In genomic region chr11:73875380-73875779, GRCh38 we compare ENCODE assay signal across 8 cellular contexts. TPM values are rescaled to one million over a fixed set of nuclear protein-coding genes. Genes with fewer than 3 reads are reported as not detected.
DNase-seq lines count a peak whose midpoint lies in the region; ATAC-seq and TF ChIP-seq lines count a peak whose summit lies in the region.

No MANE protein-coding gene starts in this region.

- H3K36me3 Mint-ChIP-seq in activated T-cell treated with anti-CD3 and anti-CD28 coated beads, Interleukin-2, amount 50 U/mL, for 4 hours (ENCODE audit: insufficient read depth) = peaks cover 24% of the 10 kb centered on the region
- H3K36me3 Mint-ChIP-seq in activated B cell treated with CpG ODN at 0.5 μM for 24 hours (ENCODE audit: low read depth) = peaks cover 57% of the 10 kb centered on the region
- peaks cover 25% of the 10 kb centered on the region for H3K36me3 Mint-ChIP-seq in stimulated activated memory B cell treated with anti-CD40 and anti-IgM and Interleukin-4, amounts not matched to agents 10 μg/mL and 1 μg/mL and 100 μg/mL, for 72 hours

- DNase-seq in activated T-cell treated with anti-CD3 and anti-CD28 coated beads, Interleukin-2, amount 50 U/mL, for 4 hours = no peak
- DNase-seq in activated T-cell treated with anti-CD3 and anti-CD28 coated beads, Interleukin-2, amount 50 U/mL, for 1 hour = no peak
- DNase-seq in activated B cell treated with CpG ODN at 0.5 μM for 24 hours (no peak), hepatocyte (ENCODE audit: low spot score) (no peak), G401 (ENCODE audit: low spot score) (no peak), KBM-7 (no peak)
- DNase-seq in activated CD4-positive, CD25-positive, alpha-beta regulatory T cell (lab: John Stamatoyannopoulos, UW) = no peak

- no peaks in the 10 kb centered on the region for H3K27me3 Mint-ChIP-seq in activated T-cell treated with anti-CD3 and anti-CD28 coated beads, Interleukin-2, amount 50 U/mL, for 4 hours (ENCODE audit: low read depth)
- H3K27me3 Mint-ChIP-seq in activated B cell treated with CpG ODN at 0.5 μM for 24 hours = no peaks in the 10 kb centered on the region
- no peaks in the 10 kb centered on the region for H3K27me3 Mint-ChIP-seq in stimulated activated memory B cell treated with anti-CD40 and anti-IgM and Interleukin-4, amounts not matched to agents 10 μg/mL and 1 μg/mL and 100 μg/mL, for 72 hours

- peaks cover 31% of the 10 kb centered on the region for H3K4me1 Mint-ChIP-seq in activated T-cell treated with anti-CD3 and anti-CD28 coated beads, Interleukin-2, amount 50 U/mL, for 4 hours (ENCODE audit: low read depth)
- peaks cover 34% of the 10 kb centered on the region for H3K4me1 Mint-ChIP-seq in activated B cell treated with CpG ODN at 0.5 μM for 24 hours
- H3K4me1 Mint-ChIP-seq in stimulated activated memory B cell treated with anti-CD40 and anti-IgM and Interleukin-4, amounts not matched to agents 10 μg/mL and 1 μg/mL and 100 μg/mL, for 72 hours = peaks cover 29% of the 10 kb centered on the region

- H2AFZ ChIP-seq in hepatocyte = no peak overlapping the region

- no peaks in the 10 kb centered on the region for H3K9me3 Mint-ChIP-seq in activated T-cell treated with anti-CD3 and anti-CD28 coated beads, Interleukin-2, amount 50 U/mL, for 4 hours
- H3K9me3 Mint-ChIP-seq in activated B cell treated with CpG ODN at 0.5 μM for 24 hours = no peaks in the 10 kb centered on the region
- H3K9me3 Mint-ChIP-seq in stimulated activated memory B cell treated with anti-CD40 and anti-IgM and Interleukin-4, amounts not matched to agents 10 μg/mL and 1 μg/mL and 100 μg/mL, for 72 hours = no peaks in the 10 kb centered on the region

- H3K27ac Mint-ChIP-seq in activated B cell treated with CpG ODN at 0.5 μM for 24 hours = peak overlapping the region; percentile 98
- peak overlapping the region; percentile 94 for H3K27ac Mint-ChIP-seq in stimulated activated memory B cell treated with anti-CD40 and anti-IgM and Interleukin-4, amounts not matched to agents 10 μg/mL and 1 μg/mL and 100 μg/mL, for 72 hours

- POLR2A ChIA-PET in activated B cell treated with CpG ODN at 0.5 μM for 24 hours (lab: Charles Lee) = interaction anchor here (0.7 kb wide), 2 partner anchors 29 to 1290 kb away, joined by 4 read pairs; no protein-coding TSS in a partner anchor

- WGBS in hepatocyte (ENCODE audit: low lambda C conversion rate, missing lambda C conversion rate) = 100% methylated on average over 1 of the region's 1 CpG

- H3K4me2 ChIP-seq in hepatocyte = peak overlapping the region; percentile 75

- in situ Hi-C loops in G401 (cut with HindIII; ENCODE audit: low sequenced_read_pairs) (no loop called here), KBM-7 (cut with MboI; ENCODE audit: low pct_unique_long_range_greater_than_20kb, low sequenced_read_pairs) (no loop called here)

- H3K4me3 ChIP-seq in hepatocyte = peak overlapping the region; percentile 37

- TF ChIP-seq CTCF in activated B cell treated with CpG ODN at 0.5 μM for 24 hours (IDR thresholded peaks at IDR 0.05) (no peak), hepatocyte (IDR thresholded peaks at IDR 0.05; ENCODE audit: poor library complexity) (no peak)

- H3K9me3 ChIP-seq in hepatocyte (ENCODE audit: low read depth) = no peaks in the 10 kb centered on the region

- CTCF ChIA-PET in activated B cell treated with CpG ODN at 0.5 μM for 24 hours (lab: Charles Lee) = no interaction called here

- H4K20me1 ChIP-seq in hepatocyte (ENCODE audit: insufficient read depth, poor library complexity, severe bottlenecking) = no peaks in the 10 kb centered on the region

- H3K4me1 ChIP-seq in hepatocyte (ENCODE audit: insufficient read depth) = peaks cover 15% of the 10 kb centered on the region

- peak overlapping the region; percentile 96 for H3K27ac ChIP-seq in hepatocyte

- no peaks in the 10 kb centered on the region for H3K9me2 ChIP-seq in hepatocyte (replicated peaks; ENCODE audit: insufficient read depth)

- peaks cover 40% of the 10 kb centered on the region for H3K79me2 ChIP-seq in hepatocyte

- no peaks in the 10 kb centered on the region for H3K36me3 ChIP-seq in hepatocyte (replicated peaks; ENCODE audit: insufficient read depth, low read depth)

- no peak for ATAC-seq in activated T-cell treated with anti-CD3 and anti-CD28 coated beads, Interleukin-2, amount 50 U/mL, for 4 hours
- ATAC-seq in activated B cell treated with CpG ODN at 0.5 μM for 24 hours (ENCODE audit: low read depth) = no peak
- ATAC-seq in stimulated activated memory B cell treated with anti-CD40 and anti-IgM and Interleukin-4, amounts not matched to agents 10 μg/mL and 1 μg/mL and 100 μg/mL, for 72 hours = no peak

- intact Hi-C loops in activated B cell treated with CpG ODN at 0.5 μM for 24 hours (cut with micrococcal nuclease) = no loop called here

- peak overlapping the region; percentile 96 for H3K4me3 Mint-ChIP-seq in activated T-cell treated with anti-CD3 and anti-CD28 coated beads, Interleukin-2, amount 50 U/mL, for 4 hours
- H3K4me3 Mint-ChIP-seq in activated B cell treated with CpG ODN at 0.5 μM for 24 hours = peak overlapping the region; percentile 99
- peak overlapping the region; percentile 97 for H3K4me3 Mint-ChIP-seq in stimulated activated memory B cell treated with anti-CD40 and anti-IgM and Interleukin-4, amounts not matched to agents 10 μg/mL and 1 μg/mL and 100 μg/mL, for 72 hours

- no peaks in the 10 kb centered on the region for H3K27me3 ChIP-seq in hepatocyte

RNA-seq across cellular contexts. Expression of gene COA4, which starts 1.3 kb away (rescaled TPM):
- total RNA-seq in activated T-cell treated with anti-CD3 and anti-CD28 coated beads, Interleukin-2, amount 50 U/mL, for 4 hours = 100 to 1,000 TPM; 124 to 137 (median 128) TPM
- total RNA-seq in activated B cell treated with CpG ODN at 0.5 μM for 24 hours = 75.9 and 79.8 TPM in 2 replicates
- total RNA-seq in hepatocyte = 89.3 and 99.4 TPM in 2 replicates
- polyA plus RNA-seq in hepatocyte = 103 and 125 TPM in 2 replicates
- 112 and 125 TPM in 2 replicates for total RNA-seq in G401 (2014; rRNA removed; shearing (Covaris generic))

RNA-seq across cellular contexts. Expression of gene PAAF1, which starts 1.4 kb away (rescaled TPM):
- total RNA-seq in activated T-cell treated with anti-CD3 and anti-CD28 coated beads, Interleukin-2, amount 50 U/mL, for 4 hours = 10 to 100 TPM; 21.6 to 28.4 (median 22.0) TPM
- 19.6 and 20.2 TPM in 2 replicates for total RNA-seq in activated B cell treated with CpG ODN at 0.5 μM for 24 hours
- total RNA-seq in hepatocyte = 10.5 and 16.0 TPM in 2 replicates
- polyA plus RNA-seq in hepatocyte = 31.0 TPM in 2 replicates
- 13.5 and 16.6 TPM in 2 replicates for total RNA-seq in G401 (2014; rRNA removed; shearing (Covaris generic))
